In the genomic region with DNA sequence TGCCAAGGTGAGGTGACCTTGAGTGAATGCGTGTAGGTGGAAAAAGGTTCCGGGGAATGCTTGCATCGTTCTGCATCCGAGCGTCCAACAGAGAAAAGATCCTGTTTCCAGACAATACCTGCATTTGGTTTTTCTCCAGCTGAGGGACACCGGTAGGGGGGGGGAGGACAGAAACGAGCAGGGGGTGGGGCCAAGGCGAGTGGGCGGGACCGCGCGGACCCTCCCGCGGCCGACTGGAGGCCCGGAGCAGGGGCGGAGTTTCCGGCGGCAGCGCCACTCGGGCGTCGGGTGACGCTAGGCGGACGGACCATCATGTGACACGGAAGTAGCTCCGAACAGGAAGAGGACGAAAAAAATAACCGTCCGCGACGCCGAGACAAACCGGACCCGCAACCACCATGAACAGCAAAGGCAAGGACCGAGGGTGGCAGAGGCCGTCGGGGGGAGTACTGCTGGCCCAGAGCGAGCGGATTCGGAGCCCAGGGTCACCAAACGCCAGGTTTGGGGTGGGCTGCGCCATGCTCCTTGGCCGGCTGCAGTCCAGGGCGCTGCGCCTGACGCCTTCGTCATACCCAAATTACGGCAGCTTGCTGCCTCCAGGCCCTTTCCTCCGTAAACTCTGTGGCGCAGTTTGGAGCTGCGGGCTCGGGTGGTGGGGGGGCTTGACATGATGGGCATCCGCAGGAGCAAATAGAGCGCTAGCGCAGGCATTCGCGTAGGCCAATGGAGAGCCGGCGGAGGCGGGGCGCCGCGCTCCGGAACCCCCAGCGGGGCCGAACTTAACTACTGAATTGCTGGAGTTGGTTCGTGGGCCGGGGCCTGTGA, we compare ENCODE assay signal across 8 cellular contexts.
DNase-seq lines count a peak whose midpoint lies in the region; ATAC-seq and TF ChIP-seq lines count a peak whose summit lies in the region.

A gene with protein sequence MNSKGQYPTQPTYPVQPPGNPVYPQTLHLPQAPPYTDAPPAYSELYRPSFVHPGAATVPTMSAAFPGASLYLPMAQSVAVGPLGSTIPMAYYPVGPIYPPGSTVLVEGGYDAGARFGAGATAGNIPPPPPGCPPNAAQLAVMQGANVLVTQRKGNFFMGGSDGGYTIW (plus strand): TSS at position 317 of the 825 bp plus-strand sequence. CDS start 82 bp downstream, at position 399.

- ATAC-seq in GM19023 (IDR thresholded peaks at IDR 0.05; ENCODE audit: unreplicated experiment) (peak; percentile 95), HG03280 (IDR thresholded peaks at IDR 0.05; ENCODE audit: unreplicated experiment) (peak; percentile 93)

- peak within 1 kb of the TSS; percentile 100 for H3K4me3 ChIP-seq in AG10803 (ENCODE audit: low read length)

- TF ChIP-seq CTCF in AG10803 (conservative IDR thresholded peaks at IDR 0.05; ENCODE audit: low read length), result peak; percentile 42

- DNase-seq in AG10803 (ENCODE audit: low read depth) (peak; percentile 94), NCI-H345 (lab: John Stamatoyannopoulos, UW) (peak; percentile 98), islet precursor cell (peak; percentile 99)
- DNase-seq in activated CD4-positive, CD25-positive, alpha-beta regulatory T cell (lab: John Stamatoyannopoulos, UW), result peak; percentile 79 to 94 (median 90)
- peak; percentile 91 for DNase-seq in central memory CD4-positive, alpha-beta T cell
- peak; percentile 92 to 94 (median 92) for DNase-seq in stimulated activated CD4-positive, alpha-beta T cell treated with anti-CD3 and anti-CD28 coated beads, Interleukin-12 subunit alpha, Interleukin-12 subunit beta, amount 100 ng/mL, for 48 hours (ENCODE audit: low read depth in 2 of 3, low spot score in 1 of 3)

Comparison
In these comparisons a context has a peak if more than half of its experiments do, and no peak if none do; other contexts are left out.
1. Peak in every context shown above with its lines: DNase-seq, ATAC-seq and H3K4me3 ChIP-seq.